Comparison of ENCODE assay signal across 24 cellular contexts in genomic region chr15:56047354-56047753, GRCh38. TPM values are rescaled to one million over a fixed set of nuclear protein-coding genes. Genes with fewer than 3 reads are reported as not detected.
A peak's percentile ranks its signal among the peaks of the same experiment; 100 is the strongest.
DNase-seq lines count a peak whose midpoint lies in the region; ATAC-seq lines count a peak whose summit lies in the region.
"Had no signal": no experiment of that assay in that cellular context is flagged by ENCODE, and none has a peak within 500 bp of the region (broad histone marks: within the 10 kb centered on the region; RNA-seq: fewer than 3 reads in every experiment).

No MANE protein-coding gene starts in this region.

- H3K4me3 ChIP-seq in mesenchymal stem cell (ENCODE audit: insufficient read depth in 1 of 2, low read depth in 1 of 2, low read length in 2 of 2): no peak overlapping the region
- H3K4me3 ChIP-seq: ascending aorta, BLaER1, heart right ventricle, MG63, Peyer's patch, upper lobe of right lung had no signal

- no peak overlapping the region for H3K18ac ChIP-seq in mesenchymal stem cell (ENCODE audit: low read depth in 1 of 2, low read length in 2 of 2)

- peaks cover 14% of the 10 kb centered on the region for H3K36me3 Mint-ChIP-seq in activated naive CD8-positive, alpha-beta T cell treated with anti-CD3 and anti-CD28 coated beads, Interleukin-2, amount 50 U/mL, for 24 hours (ENCODE audit: low read depth)

- H2AK5ac ChIP-seq in mesenchymal stem cell (ENCODE audit: low read length, severe bottlenecking): no peak overlapping the region

- H3K27ac Mint-ChIP-seq in activated naive CD8-positive, alpha-beta T cell treated with anti-CD3 and anti-CD28 coated beads, Interleukin-2, amount 50 U/mL, for 24 hours: no peak overlapping the region
- H3K27ac Mint-ChIP-seq: activated CD4-positive, alpha-beta memory T cell treated with anti-CD3 and anti-CD28 coated beads, Interleukin-2, amount 10 ng/mL, durations not matched to agents 7 days and 5 days; activated naive CD8-positive, alpha-beta T cell; activated T-helper 2 cell treated with anti-CD3 and anti-CD28 coated beads, Interferon-gamma antibody, Interleukin-2, Interleukin-4, amounts not matched to agents 10 μg/mL and 5 μg/mL and 100 μg/mL, durations not matched to agents 14 hours and 24 hours and 36 hours; H9; stimulated activated naive B cell treated with anti-CD40 and anti-IgM and Interleukin-4, amounts not matched to agents 10 μg/mL and 1 μg/mL and 100 μg/mL, for 72 hours had no signal

- H3K4me2 ChIP-seq in mesenchymal stem cell (ENCODE audit: low read length, poor library complexity, severe bottlenecking): no peak overlapping the region
- H3K4me2 ChIP-seq: BLaER1 had no signal

- H3K14ac ChIP-seq in mesenchymal stem cell (ENCODE audit: low read length in 2 of 2): no peak overlapping the region

- 87% methylated on average over 1 of the region's 1 CpG for WGBS in mesenchymal stem cell

- no peak overlapping the region for H2BK12ac ChIP-seq in mesenchymal stem cell (ENCODE audit: low read length in 2 of 2)

- peaks cover 25% of the 10 kb centered on the region for H3K4me1 Mint-ChIP-seq in activated naive CD8-positive, alpha-beta T cell treated with anti-CD3 and anti-CD28 coated beads, Interleukin-2, amount 50 U/mL, for 24 hours

- peak; percentile 38 for DNase-seq in EH (ENCODE audit: low read depth)
- DNase-seq in RPMI7951 (ENCODE audit: low read depth): peak; percentile 65
- peak; percentile 44 to 79 for DNase-seq in dermis microvascular lymphatic vessel endothelial cell (ENCODE audit: low read depth in 2 of 2)
- DNase-seq in mesenchymal stem cell: peak; percentile 29
- DNase-seq in activated naive CD8-positive, alpha-beta T cell treated with anti-CD3 and anti-CD28 coated beads, Interleukin-2, amount 50 U/mL, for 24 hours: no peak
- no peak for DNase-seq in putamen (ENCODE audit: low spot score)
- no peak for DNase-seq in left ventricle myocardium superior
- DNase-seq: activated CD4-positive, alpha-beta memory T cell treated with anti-CD3 and anti-CD28 coated beads, Interleukin-2, amount 10 ng/mL, durations not matched to agents 7 days and 5 days; activated CD4-positive, alpha-beta T cell treated with anti-CD3 and anti-CD28 coated beads for 1 hour; H9; heart right ventricle; mesendoderm; MG63; NCI-H2029 treated with DMSO at 0.1 percent for 48 hours; NCI-H69; Peyer's patch; stimulated activated CD4-positive, alpha-beta T cell treated with anti-CD3 and anti-CD28 coated beads, Interleukin-15, amount 100 ng/mL, for 24 hours; stimulated activated naive B cell treated with anti-CD40 and anti-IgM and Interleukin-4, amounts not matched to agents 10 μg/mL and 1 μg/mL and 100 μg/mL, for 72 hours; upper lobe of right lung had no signal

- H3K23ac ChIP-seq in mesenchymal stem cell (ENCODE audit: low read length in 2 of 2): no peak overlapping the region

- no peak overlapping the region for H2BK15ac ChIP-seq in mesenchymal stem cell (ENCODE audit: low read depth, poor library complexity, severe bottlenecking)

- no peaks in the 10 kb centered on the region for H3K36me3 ChIP-seq in mesenchymal stem cell (ENCODE audit: control insufficient read depth in 1 of 2, insufficient read depth in 2 of 2, low read depth in 1 of 2, low read length in 2 of 2)
- H3K36me3 ChIP-seq: ascending aorta, BLaER1, heart right ventricle, MG63, Peyer's patch, upper lobe of right lung had no signal

- H4K91ac ChIP-seq in mesenchymal stem cell (ENCODE audit: low read length): no peak overlapping the region

- no peak for ATAC-seq in activated naive CD8-positive, alpha-beta T cell treated with anti-CD3 and anti-CD28 coated beads, Interleukin-2, amount 50 U/mL, for 24 hours
- no peak for ATAC-seq in HG03342 (IDR thresholded peaks at IDR 0.05; ENCODE audit: unreplicated experiment)
- no peak for ATAC-seq in left ventricle myocardium superior
- ATAC-seq: heart right ventricle; stimulated activated naive B cell treated with anti-CD40 and anti-IgM and Interleukin-4, amounts not matched to agents 10 μg/mL and 1 μg/mL and 100 μg/mL, for 72 hours; upper lobe of right lung had no signal

- no peak overlapping the region for H3K27ac ChIP-seq in mesenchymal stem cell (ENCODE audit: low read length, poor library complexity, severe bottlenecking)
- H3K27ac ChIP-seq: ascending aorta, BLaER1, heart right ventricle, Peyer's patch, upper lobe of right lung had no signal

- H2AFZ ChIP-seq in mesenchymal stem cell (ENCODE audit: low read depth, low read length): no peak overlapping the region

- intact Hi-C loops in left ventricle myocardium superior (cut with micrococcal nuclease): no loop called here

- H4K8ac ChIP-seq in mesenchymal stem cell (ENCODE audit: low read length): no peak overlapping the region

- H3K9me3 ChIP-seq in mesenchymal stem cell (ENCODE audit: control insufficient read depth, low read length): no peaks in the 10 kb centered on the region
- H3K9me3 ChIP-seq: ascending aorta, Peyer's patch, upper lobe of right lung had no signal

- H3K9me3 Mint-ChIP-seq in activated naive CD8-positive, alpha-beta T cell treated with anti-CD3 and anti-CD28 coated beads, Interleukin-2, amount 50 U/mL, for 24 hours: peaks cover 28% of the 10 kb centered on the region
- H3K9me3 Mint-ChIP-seq: H9 had no signal

- H3K9ac ChIP-seq in mesenchymal stem cell (ENCODE audit: low read length): no peak overlapping the region
- H3K9ac ChIP-seq: BLaER1 had no signal

- H2BK120ac ChIP-seq in mesenchymal stem cell (ENCODE audit: low read depth, low read length): no peak overlapping the region

- H3K27me3 Mint-ChIP-seq in activated naive CD8-positive, alpha-beta T cell treated with anti-CD3 and anti-CD28 coated beads, Interleukin-2, amount 50 U/mL, for 24 hours: peaks cover 3% of the 10 kb centered on the region
- H3K27me3 Mint-ChIP-seq: activated naive CD8-positive, alpha-beta T cell had no signal

- no peak overlapping the region for H3K4me3 Mint-ChIP-seq in activated naive CD8-positive, alpha-beta T cell treated with anti-CD3 and anti-CD28 coated beads, Interleukin-2, amount 50 U/mL, for 24 hours
- H3K4me3 Mint-ChIP-seq: activated CD4-positive, alpha-beta memory T cell treated with anti-CD3 and anti-CD28 coated beads, Interleukin-2, amount 10 ng/mL, durations not matched to agents 7 days and 5 days; activated naive CD8-positive, alpha-beta T cell; H9; stimulated activated naive B cell treated with anti-CD40 and anti-IgM and Interleukin-4, amounts not matched to agents 10 μg/mL and 1 μg/mL and 100 μg/mL, for 72 hours had no signal

- no peak overlapping the region for H2BK5ac ChIP-seq in mesenchymal stem cell (ENCODE audit: low read depth, low read length, poor library complexity, severe bottlenecking)

- no peak overlapping the region for H3K4ac ChIP-seq in mesenchymal stem cell (ENCODE audit: low read depth in 1 of 2, low read length in 2 of 2)

- H3K4me1 ChIP-seq in mesenchymal stem cell (ENCODE audit: control insufficient read depth, insufficient read depth, low read depth, low read length): no peaks in the 10 kb centered on the region
- H3K4me1 ChIP-seq: ascending aorta, Peyer's patch, upper lobe of right lung had no signal

- no peaks in the 10 kb centered on the region for H3K27me3 ChIP-seq in mesenchymal stem cell (ENCODE audit: control insufficient read depth in 1 of 2, insufficient read depth in 1 of 2, low read length in 2 of 2)
- H3K27me3 ChIP-seq: ascending aorta, BLaER1, heart right ventricle, MG63, Peyer's patch, upper lobe of right lung had no signal

- no peaks in the 10 kb centered on the region for H3K79me1 ChIP-seq in mesenchymal stem cell (replicated peaks; ENCODE audit: low read length, poor library complexity, severe bottlenecking)

RNA-seq across cellular contexts. Expression of gene NEDD4, which starts 53.9 kb away (rescaled TPM):
- 30.8 and 32.2 TPM in 2 replicates for total RNA-seq in RPMI7951 (2014; rRNA removed; shearing (Covaris generic))
- total RNA-seq in dermis microvascular lymphatic vessel endothelial cell: 23.2 and 25.7 TPM in 2 replicates
- 25.1 TPM for polyA plus RNA-seq in mesenchymal stem cell (2013, experiment 1 of 2)
- polyA plus RNA-seq in mesenchymal stem cell (2013, experiment 2 of 2): 25.5 TPM
- total RNA-seq in left ventricle myocardium superior: 10.5 TPM

Comparison
In these comparisons a context has a peak if more than half of its experiments do, and no peak if none do; other contexts are left out.
1. DNase-seq: peak in EH (single experiment), RPMI7951 (single experiment), dermis microvascular lymphatic vessel endothelial cell (2 of 2) and mesenchymal stem cell (single experiment); none in activated naive CD8-positive, alpha-beta T cell treated with anti-CD3 and anti-CD28 coated beads, Interleukin-2, amount 50 U/mL, for 24 hours (single experiment), putamen (single experiment) and left ventricle myocardium superior (single experiment).